Comparison of ENCODE assay signal across 1 cellular context in genomic region chr21:26966978-26967913, GRCh38.
TF ChIP-seq lines count a peak whose summit lies in the region.

Gene ADAMTS5 (minus strand): TSS chr21:26967088. CDS start chr21:26966391, 697 bp downstream.

TF ChIP-seq in HEK293, 187 proteins besides CTCF, POLR2A, EP300 and RAD21 (continued from another document):
- TF ChIP-seq, protein P1, sequence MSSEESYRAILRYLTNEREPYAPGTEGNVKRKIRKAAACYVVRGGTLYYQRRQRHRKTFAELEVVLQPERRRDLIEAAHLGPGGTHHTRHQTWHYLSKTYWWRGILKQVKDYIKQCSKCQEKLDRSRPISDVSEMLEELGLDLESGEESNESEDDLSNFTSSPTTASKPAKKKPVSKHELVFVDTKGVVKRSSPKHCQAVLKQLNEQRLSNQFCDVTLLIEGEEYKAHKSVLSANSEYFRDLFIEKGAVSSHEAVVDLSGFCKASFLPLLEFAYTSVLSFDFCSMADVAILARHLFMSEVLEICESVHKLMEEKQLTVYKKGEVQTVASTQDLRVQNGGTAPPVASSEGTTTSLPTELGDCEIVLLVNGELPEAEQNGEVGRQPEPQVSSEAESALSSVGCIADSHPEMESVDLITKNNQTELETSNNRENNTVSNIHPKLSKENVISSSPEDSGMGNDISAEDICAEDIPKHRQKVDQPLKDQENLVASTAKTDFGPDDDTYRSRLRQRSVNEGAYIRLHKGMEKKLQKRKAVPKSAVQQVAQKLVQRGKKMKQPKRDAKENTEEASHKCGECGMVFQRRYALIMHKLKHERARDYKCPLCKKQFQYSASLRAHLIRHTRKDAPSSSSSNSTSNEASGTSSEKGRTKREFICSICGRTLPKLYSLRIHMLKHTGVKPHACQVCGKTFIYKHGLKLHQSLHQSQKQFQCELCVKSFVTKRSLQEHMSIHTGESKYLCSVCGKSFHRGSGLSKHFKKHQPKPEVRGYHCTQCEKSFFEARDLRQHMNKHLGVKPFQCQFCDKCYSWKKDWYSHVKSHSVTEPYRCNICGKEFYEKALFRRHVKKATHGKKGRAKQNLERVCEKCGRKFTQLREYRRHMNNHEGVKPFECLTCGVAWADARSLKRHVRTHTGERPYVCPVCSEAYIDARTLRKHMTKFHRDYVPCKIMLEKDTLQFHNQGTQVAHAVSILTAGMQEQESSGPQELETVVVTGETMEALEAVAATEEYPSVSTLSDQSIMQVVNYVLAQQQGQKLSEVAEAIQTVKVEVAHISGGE (tag by site-specific recombination; conservative IDR thresholded peaks at IDR 0.05; ENCODE audit: low read depth): no peak
- TF ChIP-seq ZIC2 (tag by site-specific recombination; IDR thresholded peaks at IDR 0.05) (peak; percentile 33; the same call in 1 of the 2 replicates), ZNF518A (tag by site-specific recombination; conservative IDR thresholded peaks at IDR 0.05; ENCODE audit: low read depth) (no peak), ZBTB17 (tag by site-specific recombination; IDR thresholded peaks at IDR 0.05) (peak; percentile 73), ZNF223 (tag by site-specific recombination; IDR thresholded peaks at IDR 0.05) (no peak)
- TF ChIP-seq, protein P2, sequence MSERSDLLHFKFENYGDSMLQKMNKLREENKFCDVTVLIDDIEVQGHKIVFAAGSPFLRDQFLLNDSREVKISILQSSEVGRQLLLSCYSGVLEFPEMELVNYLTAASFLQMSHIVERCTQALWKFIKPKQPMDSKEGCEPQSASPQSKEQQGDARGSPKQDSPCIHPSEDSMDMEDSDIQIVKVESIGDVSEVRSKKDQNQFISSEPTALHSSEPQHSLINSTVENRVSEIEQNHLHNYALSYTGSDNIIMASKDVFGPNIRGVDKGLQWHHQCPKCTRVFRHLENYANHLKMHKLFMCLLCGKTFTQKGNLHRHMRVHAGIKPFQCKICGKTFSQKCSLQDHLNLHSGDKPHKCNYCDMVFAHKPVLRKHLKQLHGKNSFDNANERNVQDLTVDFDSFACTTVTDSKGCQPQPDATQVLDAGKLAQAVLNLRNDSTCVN (tag by site-specific recombination; optimal IDR thresholded peaks at IDR 0.05): peak; percentile 19
